ENCODE assay signal across 1 cellular context in the genomic region with DNA sequence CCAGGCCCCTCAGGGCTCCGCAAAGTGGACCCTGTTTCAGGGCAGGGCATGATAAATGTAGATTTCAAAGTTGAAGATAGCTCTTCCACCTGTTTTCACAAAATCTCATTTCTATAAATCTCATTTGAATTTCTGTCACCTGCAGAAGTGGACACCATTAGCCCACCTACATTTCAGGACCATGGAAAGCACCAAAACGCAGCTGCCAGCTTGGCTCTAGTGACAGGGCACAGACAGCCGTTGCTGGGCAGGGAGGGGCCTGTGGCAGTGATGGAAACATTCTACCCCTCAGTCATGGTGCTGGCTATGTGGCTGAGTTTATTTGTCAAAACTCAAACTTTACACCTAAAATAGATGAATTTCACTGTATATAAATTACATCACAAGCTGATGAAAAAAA.
A peak's percentile ranks its signal among the peaks of the same experiment; 100 is the strongest.
TF ChIP-seq lines count a peak whose summit lies in the region.

No MANE protein-coding gene starts in this region.

TF ChIP-seq in HEK293, 187 proteins besides CTCF, POLR2A, EP300 and RAD21 (continued from another document):
- peak; percentile 92 for TF ChIP-seq REST (tag by site-specific recombination; IDR thresholded peaks at IDR 0.05)
TF ChIP-seq in HEK293: peak in this region for 1.
